In the genomic region with DNA sequence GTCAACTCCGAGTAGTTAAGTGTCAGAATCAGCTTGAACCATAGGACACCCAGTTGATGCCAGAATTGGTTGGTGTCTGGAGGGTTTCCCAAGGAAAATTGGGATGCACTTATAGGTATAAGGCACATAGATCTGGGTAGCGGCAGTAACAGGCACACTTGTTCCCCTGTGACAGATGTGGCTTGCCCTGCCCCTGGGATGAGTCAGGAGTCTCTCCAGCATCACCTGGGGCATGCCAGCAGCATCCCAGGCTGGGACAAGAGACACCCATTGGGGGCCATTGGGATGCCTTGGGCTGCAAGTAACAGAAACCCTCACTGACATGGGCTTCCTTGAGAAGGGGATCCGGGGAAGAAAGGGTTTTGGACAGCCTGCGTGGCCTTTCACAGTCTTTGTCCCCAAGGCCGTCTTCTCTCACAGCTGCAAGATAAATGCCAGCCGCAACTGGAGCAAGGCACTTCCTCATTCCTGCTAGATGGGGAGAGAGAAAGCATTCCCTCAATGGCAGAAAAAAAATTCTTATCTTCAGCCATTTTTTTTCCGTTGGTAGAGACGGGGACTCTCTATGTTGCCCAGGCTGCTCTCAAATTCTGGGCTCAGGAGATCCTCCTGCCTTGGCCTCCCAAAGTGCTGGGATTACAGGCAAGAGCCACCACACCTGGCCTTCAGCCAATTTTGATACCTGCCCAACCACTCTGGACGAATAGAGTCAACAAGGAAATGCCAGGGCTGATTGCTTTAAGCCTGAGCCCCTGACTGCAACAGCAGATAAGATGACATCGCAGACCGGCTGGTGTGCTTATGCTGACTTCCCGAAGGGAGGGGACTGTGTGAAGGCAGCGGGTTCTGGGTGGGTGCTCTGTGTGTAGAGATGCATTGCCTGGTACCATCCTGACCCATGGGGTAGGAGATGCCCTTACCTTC, we compare ENCODE assay signal across 1 cellular context.
TF ChIP-seq lines count a peak whose summit lies in the region.

No MANE protein-coding gene starts in this region.

TF ChIP-seq in K562, 482 proteins besides CTCF, POLR2A, EP300 and RAD21 (continued from another document and continues in another):
- TF ChIP-seq, protein P1, sequence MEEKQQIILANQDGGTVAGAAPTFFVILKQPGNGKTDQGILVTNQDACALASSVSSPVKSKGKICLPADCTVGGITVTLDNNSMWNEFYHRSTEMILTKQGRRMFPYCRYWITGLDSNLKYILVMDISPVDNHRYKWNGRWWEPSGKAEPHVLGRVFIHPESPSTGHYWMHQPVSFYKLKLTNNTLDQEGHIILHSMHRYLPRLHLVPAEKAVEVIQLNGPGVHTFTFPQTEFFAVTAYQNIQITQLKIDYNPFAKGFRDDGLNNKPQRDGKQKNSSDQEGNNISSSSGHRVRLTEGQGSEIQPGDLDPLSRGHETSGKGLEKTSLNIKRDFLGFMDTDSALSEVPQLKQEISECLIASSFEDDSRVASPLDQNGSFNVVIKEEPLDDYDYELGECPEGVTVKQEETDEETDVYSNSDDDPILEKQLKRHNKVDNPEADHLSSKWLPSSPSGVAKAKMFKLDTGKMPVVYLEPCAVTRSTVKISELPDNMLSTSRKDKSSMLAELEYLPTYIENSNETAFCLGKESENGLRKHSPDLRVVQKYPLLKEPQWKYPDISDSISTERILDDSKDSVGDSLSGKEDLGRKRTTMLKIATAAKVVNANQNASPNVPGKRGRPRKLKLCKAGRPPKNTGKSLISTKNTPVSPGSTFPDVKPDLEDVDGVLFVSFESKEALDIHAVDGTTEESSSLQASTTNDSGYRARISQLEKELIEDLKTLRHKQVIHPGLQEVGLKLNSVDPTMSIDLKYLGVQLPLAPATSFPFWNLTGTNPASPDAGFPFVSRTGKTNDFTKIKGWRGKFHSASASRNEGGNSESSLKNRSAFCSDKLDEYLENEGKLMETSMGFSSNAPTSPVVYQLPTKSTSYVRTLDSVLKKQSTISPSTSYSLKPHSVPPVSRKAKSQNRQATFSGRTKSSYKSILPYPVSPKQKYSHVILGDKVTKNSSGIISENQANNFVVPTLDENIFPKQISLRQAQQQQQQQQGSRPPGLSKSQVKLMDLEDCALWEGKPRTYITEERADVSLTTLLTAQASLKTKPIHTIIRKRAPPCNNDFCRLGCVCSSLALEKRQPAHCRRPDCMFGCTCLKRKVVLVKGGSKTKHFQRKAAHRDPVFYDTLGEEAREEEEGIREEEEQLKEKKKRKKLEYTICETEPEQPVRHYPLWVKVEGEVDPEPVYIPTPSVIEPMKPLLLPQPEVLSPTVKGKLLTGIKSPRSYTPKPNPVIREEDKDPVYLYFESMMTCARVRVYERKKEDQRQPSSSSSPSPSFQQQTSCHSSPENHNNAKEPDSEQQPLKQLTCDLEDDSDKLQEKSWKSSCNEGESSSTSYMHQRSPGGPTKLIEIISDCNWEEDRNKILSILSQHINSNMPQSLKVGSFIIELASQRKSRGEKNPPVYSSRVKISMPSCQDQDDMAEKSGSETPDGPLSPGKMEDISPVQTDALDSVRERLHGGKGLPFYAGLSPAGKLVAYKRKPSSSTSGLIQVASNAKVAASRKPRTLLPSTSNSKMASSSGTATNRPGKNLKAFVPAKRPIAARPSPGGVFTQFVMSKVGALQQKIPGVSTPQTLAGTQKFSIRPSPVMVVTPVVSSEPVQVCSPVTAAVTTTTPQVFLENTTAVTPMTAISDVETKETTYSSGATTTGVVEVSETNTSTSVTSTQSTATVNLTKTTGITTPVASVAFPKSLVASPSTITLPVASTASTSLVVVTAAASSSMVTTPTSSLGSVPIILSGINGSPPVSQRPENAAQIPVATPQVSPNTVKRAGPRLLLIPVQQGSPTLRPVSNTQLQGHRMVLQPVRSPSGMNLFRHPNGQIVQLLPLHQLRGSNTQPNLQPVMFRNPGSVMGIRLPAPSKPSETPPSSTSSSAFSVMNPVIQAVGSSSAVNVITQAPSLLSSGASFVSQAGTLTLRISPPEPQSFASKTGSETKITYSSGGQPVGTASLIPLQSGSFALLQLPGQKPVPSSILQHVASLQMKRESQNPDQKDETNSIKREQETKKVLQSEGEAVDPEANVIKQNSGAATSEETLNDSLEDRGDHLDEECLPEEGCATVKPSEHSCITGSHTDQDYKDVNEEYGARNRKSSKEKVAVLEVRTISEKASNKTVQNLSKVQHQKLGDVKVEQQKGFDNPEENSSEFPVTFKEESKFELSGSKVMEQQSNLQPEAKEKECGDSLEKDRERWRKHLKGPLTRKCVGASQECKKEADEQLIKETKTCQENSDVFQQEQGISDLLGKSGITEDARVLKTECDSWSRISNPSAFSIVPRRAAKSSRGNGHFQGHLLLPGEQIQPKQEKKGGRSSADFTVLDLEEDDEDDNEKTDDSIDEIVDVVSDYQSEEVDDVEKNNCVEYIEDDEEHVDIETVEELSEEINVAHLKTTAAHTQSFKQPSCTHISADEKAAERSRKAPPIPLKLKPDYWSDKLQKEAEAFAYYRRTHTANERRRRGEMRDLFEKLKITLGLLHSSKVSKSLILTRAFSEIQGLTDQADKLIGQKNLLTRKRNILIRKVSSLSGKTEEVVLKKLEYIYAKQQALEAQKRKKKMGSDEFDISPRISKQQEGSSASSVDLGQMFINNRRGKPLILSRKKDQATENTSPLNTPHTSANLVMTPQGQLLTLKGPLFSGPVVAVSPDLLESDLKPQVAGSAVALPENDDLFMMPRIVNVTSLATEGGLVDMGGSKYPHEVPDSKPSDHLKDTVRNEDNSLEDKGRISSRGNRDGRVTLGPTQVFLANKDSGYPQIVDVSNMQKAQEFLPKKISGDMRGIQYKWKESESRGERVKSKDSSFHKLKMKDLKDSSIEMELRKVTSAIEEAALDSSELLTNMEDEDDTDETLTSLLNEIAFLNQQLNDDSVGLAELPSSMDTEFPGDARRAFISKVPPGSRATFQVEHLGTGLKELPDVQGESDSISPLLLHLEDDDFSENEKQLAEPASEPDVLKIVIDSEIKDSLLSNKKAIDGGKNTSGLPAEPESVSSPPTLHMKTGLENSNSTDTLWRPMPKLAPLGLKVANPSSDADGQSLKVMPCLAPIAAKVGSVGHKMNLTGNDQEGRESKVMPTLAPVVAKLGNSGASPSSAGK (IDR thresholded peaks at IDR 0.05): no peak
- no peak for TF ChIP-seq ZBTB33 (CRISPR knock-in tag; IDR thresholded peaks at IDR 0.05)
- TF ChIP-seq HMGN3 (IDR thresholded peaks at IDR 0.05; ENCODE audit: borderline replicate concordance, extremely low read depth, insufficient read length, low read depth, low read length): no peak
- no peak for TF ChIP-seq ZFX (CRISPR knock-in tag; IDR thresholded peaks at IDR 0.05)
- no peak for TF ChIP-seq CEBPB (tag; IDR thresholded peaks at IDR 0.05)
- TF ChIP-seq ZNF511 (CRISPR knock-in tag; IDR thresholded peaks at IDR 0.05): no peak
- TF ChIP-seq ZNF699 (CRISPR knock-in tag; IDR thresholded peaks at IDR 0.05; ENCODE audit: insufficient replicate concordance): no peak
- TF ChIP-seq, protein P2, sequence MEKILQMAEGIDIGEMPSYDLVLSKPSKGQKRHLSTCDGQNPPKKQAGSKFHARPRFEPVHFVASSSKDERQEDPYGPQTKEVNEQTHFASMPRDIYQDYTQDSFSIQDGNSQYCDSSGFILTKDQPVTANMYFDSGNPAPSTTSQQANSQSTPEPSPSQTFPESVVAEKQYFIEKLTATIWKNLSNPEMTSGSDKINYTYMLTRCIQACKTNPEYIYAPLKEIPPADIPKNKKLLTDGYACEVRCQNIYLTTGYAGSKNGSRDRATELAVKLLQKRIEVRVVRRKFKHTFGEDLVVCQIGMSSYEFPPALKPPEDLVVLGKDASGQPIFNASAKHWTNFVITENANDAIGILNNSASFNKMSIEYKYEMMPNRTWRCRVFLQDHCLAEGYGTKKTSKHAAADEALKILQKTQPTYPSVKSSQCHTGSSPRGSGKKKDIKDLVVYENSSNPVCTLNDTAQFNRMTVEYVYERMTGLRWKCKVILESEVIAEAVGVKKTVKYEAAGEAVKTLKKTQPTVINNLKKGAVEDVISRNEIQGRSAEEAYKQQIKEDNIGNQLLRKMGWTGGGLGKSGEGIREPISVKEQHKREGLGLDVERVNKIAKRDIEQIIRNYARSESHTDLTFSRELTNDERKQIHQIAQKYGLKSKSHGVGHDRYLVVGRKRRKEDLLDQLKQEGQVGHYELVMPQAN (IDR thresholded peaks at IDR 0.05; ENCODE audit: borderline replicate concordance): no peak
- no peak for TF ChIP-seq ZNF3 (CRISPR knock-in tag; IDR thresholded peaks at IDR 0.05)
- no peak for TF ChIP-seq ID3 (CRISPR knock-in tag; IDR thresholded peaks at IDR 0.05)
- peak; percentile 78 for TF ChIP-seq ID3 (tag; IDR thresholded peaks at IDR 0.05)
- TF ChIP-seq JUND (IDR thresholded peaks at IDR 0.05; ENCODE audit: borderline replicate concordance, low read depth, low read length): peak; percentile 4; the same call in 1 of the 2 replicates
- TF ChIP-seq JUND (tag; IDR thresholded peaks at IDR 0.05; ENCODE audit: borderline replicate concordance, low read depth, low read length): peak; percentile 13; the same call in 1 of the 3 replicates
- TF ChIP-seq TCF7L2 (IDR thresholded peaks at IDR 0.05; ENCODE audit: low read depth, low read length): no peak
- no peak for TF ChIP-seq ZNF586 (CRISPR knock-in tag; conservative IDR thresholded peaks at IDR 0.05)
- TF ChIP-seq E2F1 (CRISPR knock-in tag; IDR thresholded peaks at IDR 0.05): no peak
- TF ChIP-seq ZNF140 (CRISPR knock-in tag; IDR thresholded peaks at IDR 0.05): no peak
- no peak for TF ChIP-seq C11orf30 (IDR thresholded peaks at IDR 0.05; ENCODE audit: low read depth)
- TF ChIP-seq XRCC5 (IDR thresholded peaks at IDR 0.05; ENCODE audit: low read depth, low read length): no peak
- TF ChIP-seq YY1 (IDR thresholded peaks at IDR 0.05; ENCODE audit: borderline replicate concordance in 1 of 3, control insufficient read depth in 1 of 3, extremely low read depth in 1 of 3, insufficient read depth in 3 of 3, insufficient read length in 1 of 3, insufficient replicate concordance in 2 of 3, low read depth in 1 of 3, low read length in 2 of 3): no peak
- TF ChIP-seq FIP1L1 (IDR thresholded peaks at IDR 0.05; ENCODE audit: low read depth, low read length, poor library complexity, severe bottlenecking): no peak
- TF ChIP-seq TCF7 (IDR thresholded peaks at IDR 0.05; ENCODE audit: borderline replicate concordance): no peak
- no peak for TF ChIP-seq FOXO4 (CRISPR knock-in tag; IDR thresholded peaks at IDR 0.05)
- TF ChIP-seq HMG20B (CRISPR knock-in tag; IDR thresholded peaks at IDR 0.05): no peak
- no peak for TF ChIP-seq DACH1 (IDR thresholded peaks at IDR 0.05; ENCODE audit: partially characterized antibody)
- TF ChIP-seq BRF1 (IDR thresholded peaks at IDR 0.05; ENCODE audit: borderline replicate concordance, extremely low read depth, insufficient read length): no peak
